ENCODE assay signal across 38 cellular contexts in the genomic region with DNA sequence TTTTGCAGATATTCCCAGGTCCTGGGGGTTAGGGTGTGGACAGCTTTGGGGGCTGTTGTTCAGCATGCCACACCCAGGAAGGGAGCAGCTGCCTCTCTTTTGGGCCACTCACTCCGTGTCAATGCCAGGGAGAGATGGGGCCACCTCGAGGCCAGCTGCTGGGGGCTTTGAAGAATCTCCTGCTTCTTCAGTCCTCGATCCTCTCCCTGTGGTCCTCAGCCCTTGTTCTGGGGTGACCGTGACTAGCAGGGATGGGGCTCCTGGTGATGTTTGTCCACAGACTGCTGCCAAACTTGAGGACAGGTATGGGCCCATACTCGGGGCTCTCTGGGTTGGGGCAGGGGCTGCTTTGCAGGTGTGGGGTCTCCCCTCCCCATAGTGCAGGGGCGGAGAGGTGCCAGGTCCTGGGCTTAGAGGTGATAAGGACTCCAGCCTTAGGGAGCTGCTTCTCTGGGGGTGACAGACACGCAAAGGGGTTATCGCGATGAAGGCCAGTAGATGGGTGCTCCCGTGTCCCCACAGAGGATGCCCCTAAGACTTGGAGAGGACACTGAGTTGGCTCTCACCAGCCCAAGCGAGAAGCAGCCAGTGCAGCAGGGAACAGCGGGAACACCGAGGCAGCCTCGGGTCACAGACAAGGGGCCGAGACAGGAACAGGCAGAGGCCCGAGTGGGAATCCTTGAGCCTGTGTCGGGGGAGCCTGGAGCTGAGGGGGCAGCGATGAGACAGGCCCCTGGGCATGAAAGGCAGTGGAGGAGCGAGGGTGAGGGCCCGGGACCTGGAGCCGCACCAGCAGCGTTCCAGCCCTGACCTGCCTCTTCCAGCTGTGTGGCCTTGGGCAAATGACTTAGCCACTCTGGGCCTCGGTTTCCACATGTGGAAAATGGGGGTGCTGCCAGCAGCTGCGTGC. TPM values are rescaled to one million over a fixed set of nuclear protein-coding genes. Genes with fewer than 3 reads are reported as not detected.
"Had no signal": no experiment of that assay in that cellular context is flagged by ENCODE, and none has a peak within 500 bp of the region (broad histone marks: within the 10 kb centered on the region; RNA-seq: fewer than 3 reads in every experiment).

No MANE protein-coding gene starts in this region.

- H3K4me1 ChIP-seq: ascending aorta had no signal

- H3K36me3 ChIP-seq: ascending aorta, cardiac muscle cell, WERI-Rb-1 had no signal

- H3K9ac ChIP-seq: KMS-11 had no signal

- H3K27me3 ChIP-seq: ascending aorta, cardiac muscle cell had no signal

- DNase-seq: activated CD4-positive, alpha-beta memory T cell treated with anti-CD3 and anti-CD28 coated beads, Interleukin-2, amount 10 ng/mL, durations not matched to agents 7 days and 5 days; activated CD4-positive, alpha-beta T cell treated with anti-CD3 and anti-CD28 coated beads for 1 hour; activated CD4-positive, alpha-beta T cell treated with anti-CD3 and anti-CD28 coated beads for 48 hours; activated CD4-positive, CD25-positive, alpha-beta regulatory T cell; activated CD8-positive, alpha-beta memory T cell treated with anti-CD3 and anti-CD28 coated beads for 24 hours; activated CD8-positive, alpha-beta memory T cell treated with anti-CD3 and anti-CD28 coated beads, Interleukin-2, amount 10 ng/mL, durations not matched to agents 7 days and 5 days; activated CD8-positive, alpha-beta memory T cell treated with anti-CD3 and anti-CD28 coated beads, Interleukin-2, amount 50 U/mL, for 48 hours; activated effector memory CD4-positive, alpha-beta T cell treated with anti-CD3 and anti-CD28 coated beads, Interleukin-2, amount 50 U/mL, for 16 hours; activated naive CD4-positive, alpha-beta T cell; activated naive CD4-positive, alpha-beta T cell treated with anti-CD3 and anti-CD28 coated beads, Interleukin-2, amount 50 U/mL, for 16 hours; activated naive CD8-positive, alpha-beta T cell treated with anti-CD3 and anti-CD28 coated beads for 36 hours; activated T-cell treated with anti-CD3 and anti-CD28 coated beads, Interleukin-2, amount 50 U/mL, for 1 hour; activated T-cell treated with anti-CD3 and anti-CD28 coated beads, Interleukin-2, amount 50 U/mL, for 72 hours; amniotic stem cell; MM.1S; MV-4-11; NCI-H1092; NCI-H1436 treated with DMSO at 0.1 percent for 48 hours; NCI-H1694 treated with DMSO at 0.1 percent for 48 hours; NCI-H2029; NCI-H345; NCI-H526; NCI-H748 treated with DMSO at 0.1 percent for 48 hours; NK-92 treated with Interleukin-12 subunit alpha and Interleukin-12 subunit beta, amount 100 ng/mL, for 24 hours; PC-9; SW 1271; T1000; WERI-Rb-1 had no signal

- H3K27ac ChIP-seq: ascending aorta, cardiac muscle cell, KMS-11, PC-9, RWPE1, WERI-Rb-1 had no signal

- H3K4me3 ChIP-seq: ascending aorta, cardiac muscle cell, PC-9 had no signal

- ATAC-seq: activated CD8-positive, alpha-beta memory T cell treated with anti-CD3 and anti-CD28 coated beads, Interleukin-2, amount 10 ng/mL, durations not matched to agents 7 days and 5 days; activated T-cell treated with anti-CD3 and anti-CD28 coated beads, Interleukin-2, amount 50 U/mL, for 72 hours; activated T-helper 17 cell treated with anti-CD3 and anti-CD28 coated beads, Interleukin-2, amount 50 U/mL, for 72 hours; Right ventricle myocardium inferior had no signal

- H3K9me3 ChIP-seq: ascending aorta had no signal

- FAIRE-seq: RCC 7860 had no signal

RNA-seq across cellular contexts. Expression of a gene that starts 11.1 kb away (rescaled TPM):
- total RNA-seq: activated CD4-positive, alpha-beta memory T cell treated with anti-CD3 and anti-CD28 coated beads, Interleukin-2, amount 10 ng/mL, durations not matched to agents 7 days and 5 days; activated CD8-positive, alpha-beta memory T cell treated with anti-CD3 and anti-CD28 coated beads, Interleukin-2, amount 10 ng/mL, durations not matched to agents 7 days and 5 days; activated naive CD8-positive, alpha-beta T cell treated with anti-CD3 and anti-CD28 coated beads for 36 hours; activated T-cell treated with anti-CD3 and anti-CD28 coated beads, Interleukin-2, amount 50 U/mL, for 72 hours; activated T-helper 17 cell treated with anti-CD3 and anti-CD28 coated beads, Interleukin-2, amount 50 U/mL, for 72 hours; ascending aorta; NCI-H460; PC-9; T-helper 1 cell treated with Interleukin-12 subunit alpha and Interleukin-12 subunit beta and Interleukin-4 antibody, amounts not matched to agents 30 ng/mL and 1 ng/mL, for 36 hours; T-helper 2 cell treated with Interferon-gamma antibody and Interleukin-4, amounts not matched to agents 100 ng/mL and 5 ng/mL, for 36 hours had no signal
